Comparison of ENCODE assay signal across 33 cellular contexts in genomic region chr1:36595921-36596320, GRCh38.
"Had no signal": no experiment of that assay in that cellular context is flagged by ENCODE, and none has a peak within 500 bp of the region (broad histone marks: within the 10 kb centered on the region; RNA-seq: fewer than 3 reads in every experiment).

No MANE protein-coding gene starts in this region.

- H3K9me3 ChIP-seq: MG63 had no signal

- H3K36me3 ChIP-seq: MG63 had no signal

- H3K4me3 ChIP-seq: MG63 had no signal

- H3K9ac ChIP-seq: KMS-11 had no signal

- H3K27ac ChIP-seq: KMS-11 had no signal

- DNase-seq: Karpas-422, Kasumi-1, MG63, MM.1S, NCI-H1048, NCI-H1092, NCI-H1092 treated with DMSO at 0.1 percent for 48 hours, NCI-H1105 treated with DMSO at 0.1 percent for 48 hours, NCI-H1417, NCI-H1417 treated with DMSO at 0.1 percent for 48 hours, NCI-H1436, NCI-H1436 treated with DMSO at 0.1 percent for 48 hours, NCI-H146, NCI-H1694, NCI-H1694 treated with DMSO at 0.1 percent for 48 hours, NCI-H187, NCI-H187 treated with DMSO at 0.1 percent for 48 hours, NCI-H1930, NCI-H2029, NCI-H2029 treated with DMSO at 0.1 percent for 48 hours, NCI-H2081, NCI-H2081 treated with DMSO at 0.1 percent for 48 hours, NCI-H2107, NCI-H2171, NCI-H2171 treated with DMSO at 0.1 percent for 48 hours, NCI-H2227 treated with DMSO at 0.1 percent for 48 hours, NCI-H226, NCI-H345, NCI-H446, NCI-H446 treated with DMSO at 0.1 percent for 48 hours, NCI-H510A, NCI-H510A treated with DMSO at 0.1 percent for 48 hours had no signal

- H3K4me2 ChIP-seq: KMS-11 had no signal
